1 cellular context compared by ENCODE assay signal in genomic region chr19:11374449-11375142, GRCh38.
A peak's percentile ranks its signal among the peaks of the same experiment; 100 is the strongest.
TF ChIP-seq lines count a peak whose summit lies in the region.

TSS of gene SWSAP1 (plus strand) at chr19:11374666. CDS start at chr19:11374681, 15 bp downstream.

TF ChIP-seq in WTC11, 78 proteins besides CTCF, POLR2A, EP300 and RAD21 (continued from another document):
- TF ChIP-seq ZNF532 (CRISPR knock-in tag; IDR thresholded peaks at IDR 0.05; ENCODE audit: borderline replicate concordance) (no peak), GABPB1 (CRISPR knock-in tag; IDR thresholded peaks at IDR 0.05) (peak; percentile 37; the same call in 1 of the 2 replicates), SP1 (CRISPR knock-in tag; conservative IDR thresholded peaks at IDR 0.05) (peak; percentile 76), ARID4B (CRISPR knock-in tag; IDR thresholded peaks at IDR 0.05; ENCODE audit: borderline replicate concordance) (peak; percentile 67; the same call in 1 of the 2 replicates)
